In the genomic region with DNA sequence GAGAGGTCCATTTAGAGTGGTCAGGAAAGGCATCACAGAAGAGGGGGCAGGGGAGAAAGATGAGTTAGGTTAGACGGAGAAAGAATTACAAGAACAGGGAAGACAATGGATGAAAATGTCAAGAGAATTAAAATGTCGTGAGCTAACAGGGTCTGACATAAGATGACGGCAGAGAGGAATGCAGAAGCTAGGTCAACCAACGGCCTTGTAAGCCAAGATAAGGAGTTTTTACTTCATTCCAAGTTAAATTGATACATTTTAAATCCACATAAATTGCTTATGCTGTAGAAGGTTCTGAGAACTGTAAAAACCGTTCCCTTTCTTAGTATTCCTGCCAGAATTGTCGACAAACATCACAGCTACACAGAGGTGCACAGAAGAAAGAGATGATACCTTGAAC, we compare ENCODE assay signal across 1 cellular context.
TF ChIP-seq lines count a peak whose summit lies in the region.

No MANE protein-coding gene starts in this region.

TF ChIP-seq in WTC11, 78 proteins besides CTCF, POLR2A, EP300 and RAD21 (continued from another document):
- TF ChIP-seq FOXJ3 (CRISPR knock-in tag; IDR thresholded peaks at IDR 0.05; ENCODE audit: borderline replicate concordance), result no peak
